Comparison of ENCODE assay signal across 28 cellular contexts in genomic region chr3:6437631-6438030, GRCh38.
DNase-seq lines count a peak whose midpoint lies in the region.
"Had no signal": no experiment of that assay in that cellular context is flagged by ENCODE, and none has a peak within 500 bp of the region (broad histone marks: within the 10 kb centered on the region; RNA-seq: fewer than 3 reads in every experiment).

No MANE protein-coding gene starts in this region.

- no peak overlapping the region for H3K18ac ChIP-seq in mesendoderm (ENCODE audit: low read length)
- no peak overlapping the region for H3K18ac ChIP-seq in trophoblast cell (ENCODE audit: low read length)

- H3K79me2 ChIP-seq in mesendoderm (ENCODE audit: control insufficient read depth, insufficient read depth, low read length) (no peaks in the 10 kb centered on the region), trophoblast cell (ENCODE audit: control insufficient read depth, insufficient read depth, low read length, poor library complexity) (no peaks in the 10 kb centered on the region)

- no peak overlapping the region for H4K5ac ChIP-seq in mesendoderm (ENCODE audit: low read length)

- no peak overlapping the region for H2AK5ac ChIP-seq in mesendoderm (ENCODE audit: low read length)
- no peak overlapping the region for H2AK5ac ChIP-seq in trophoblast cell (ENCODE audit: low read length)

- H2BK12ac ChIP-seq in trophoblast cell (ENCODE audit: low read length), result no peak overlapping the region

- H4K91ac ChIP-seq in trophoblast cell (ENCODE audit: low read depth, low read length), result no peak overlapping the region

- H3K14ac ChIP-seq in trophoblast cell (ENCODE audit: low read length), result no peak overlapping the region

- no peak overlapping the region for H3K9ac ChIP-seq in mesendoderm (ENCODE audit: low read length)
- H3K9ac ChIP-seq in trophoblast cell (ENCODE audit: low read length), result no peak overlapping the region
- H3K9ac ChIP-seq: BLaER1; BLaER1 treated with 17β-estradiol and CSF1 and Interleukin-3, amounts not matched to agents 10 nM and 100 nM had no signal

- no peaks in the 10 kb centered on the region for H3K9me3 ChIP-seq in trophoblast cell (ENCODE audit: insufficient read depth, low read depth, low read length)
- H3K9me3 ChIP-seq: A549; BE2C; BLaER1; BLaER1 treated with 17β-estradiol and CSF1 and Interleukin-3, amounts not matched to agents 10 nM and 100 nM; Caco-2 had no signal

- no peak for DNase-seq in mesendoderm
- peak; percentile 58 to 90 for DNase-seq in trophoblast cell
- no peak for DNase-seq in C1 segment of cervical spinal cord (lab: John Stamatoyannopoulos, UW)
- DNase-seq in amniotic stem cell (lab: John Stamatoyannopoulos, UW), result no peak
- DNase-seq: 8988T; ACHN; AML-193; BE2C; Caco-2; Calu3; CD4-positive, alpha-beta memory T cell; CD4-positive, alpha-beta T cell; CD4-positive, CD25-positive, alpha-beta regulatory T cell; CD8-positive, alpha-beta memory T cell; CD8-positive, alpha-beta T cell; COR-L47; DMS 273 treated with DMSO at 0.1 percent for 48 hours; DMS153; DMS53; DMS79; DMS79 treated with DMSO at 0.1 percent for 48 hours; DND-41; EL had no signal

- H4K8ac ChIP-seq in mesendoderm (ENCODE audit: low read depth, low read length) (peak overlapping the region; percentile 76), trophoblast cell (ENCODE audit: low read depth, low read length) (no peak overlapping the region)

- H3K27ac ChIP-seq in mesendoderm (ENCODE audit: low read depth, low read length) (no peak overlapping the region), trophoblast cell (ENCODE audit: low read depth, low read length) (no peak overlapping the region)
- H3K27ac ChIP-seq: 22Rv1; A549; BLaER1; BLaER1 treated with 17β-estradiol and CSF1 and Interleukin-3, amounts not matched to agents 10 nM and 100 nM; C4-2B had no signal

- H3K36me3 ChIP-seq in mesendoderm (ENCODE audit: control insufficient read depth, insufficient read depth, low read length) (no peaks in the 10 kb centered on the region), trophoblast cell (ENCODE audit: control insufficient read depth in 1 of 2, insufficient read depth in 2 of 2, low read length in 2 of 2) (no peaks in the 10 kb centered on the region)
- H3K36me3 ChIP-seq: BE2C; BLaER1; BLaER1 treated with 17β-estradiol and CSF1 and Interleukin-3, amounts not matched to agents 10 nM and 100 nM had no signal

- no peak overlapping the region for H2AFZ ChIP-seq in trophoblast cell (ENCODE audit: insufficient read depth, low read length, poor library complexity)

- H2BK120ac ChIP-seq in mesendoderm (ENCODE audit: low read depth, low read length) (no peak overlapping the region), trophoblast cell (ENCODE audit: insufficient read depth, low read length, poor library complexity) (no peak overlapping the region)

- H4K12ac ChIP-seq in trophoblast cell (ENCODE audit: low read depth, low read length), result no peak overlapping the region

- no peak overlapping the region for H3K56ac ChIP-seq in mesendoderm (ENCODE audit: low read length)

- H3K23ac ChIP-seq in mesendoderm (ENCODE audit: low read length), result no peak overlapping the region
- no peak overlapping the region for H3K23ac ChIP-seq in trophoblast cell (ENCODE audit: low read length)

- H3K4me1 ChIP-seq in mesendoderm (ENCODE audit: control insufficient read depth, low read depth, low read length) (no peaks in the 10 kb centered on the region), trophoblast cell (ENCODE audit: control insufficient read depth in 1 of 2, insufficient read depth in 2 of 2, low read length in 2 of 2) (no peaks in the 10 kb centered on the region)
- H3K4me1 ChIP-seq: A549; BE2C; BLaER1; BLaER1 treated with 17β-estradiol and CSF1 and Interleukin-3, amounts not matched to agents 10 nM and 100 nM; Caco-2 had no signal

- H3K4me2 ChIP-seq in mesendoderm (ENCODE audit: low read length) (no peak overlapping the region), trophoblast cell (ENCODE audit: low read length) (no peak overlapping the region)
- H3K4me2 ChIP-seq: A549; BLaER1; BLaER1 treated with 17β-estradiol and CSF1 and Interleukin-3, amounts not matched to agents 10 nM and 100 nM had no signal

- H2BK15ac ChIP-seq in mesendoderm (replicated peaks; ENCODE audit: low read depth), result no peak overlapping the region

- no peak overlapping the region for H3K4ac ChIP-seq in mesendoderm (ENCODE audit: low read depth, low read length)
- H3K4ac ChIP-seq in trophoblast cell (ENCODE audit: low read depth, low read length), result no peak overlapping the region

- H3K4me3 ChIP-seq in mesendoderm (ENCODE audit: low read length) (no peak overlapping the region), trophoblast cell (ENCODE audit: low read depth, low read length) (no peak overlapping the region)
- H3K4me3 ChIP-seq: A549; BLaER1; BLaER1 treated with 17β-estradiol and CSF1 and Interleukin-3, amounts not matched to agents 10 nM and 100 nM had no signal

- H3K27me3 ChIP-seq in mesendoderm (ENCODE audit: insufficient read depth, low read length, poor library complexity) (no peaks in the 10 kb centered on the region), trophoblast cell (ENCODE audit: insufficient read depth, low read length) (no peaks in the 10 kb centered on the region)
- H3K27me3 ChIP-seq: BE2C; BLaER1; BLaER1 treated with 17β-estradiol and CSF1 and Interleukin-3, amounts not matched to agents 10 nM and 100 nM had no signal

- WGBS in mesendoderm (ENCODE audit: extremely low coverage, insufficient coverage, low lambda C conversion rate), result no CpG with 5 or more reads among the region's 3 CpGs
- WGBS in trophoblast cell (ENCODE audit: extremely low coverage, insufficient coverage, insufficient read length), result no CpG with 5 or more reads among the region's 3 CpGs

- no peaks in the 10 kb centered on the region for H3K79me1 ChIP-seq in mesendoderm (ENCODE audit: low read length)
- H3K79me1 ChIP-seq in trophoblast cell (ENCODE audit: low read length), result no peaks in the 10 kb centered on the region

- H2BK5ac ChIP-seq in mesendoderm (ENCODE audit: low read length) (no peak overlapping the region), trophoblast cell (ENCODE audit: low read depth, low read length, poor library complexity) (no peak overlapping the region)

Comparison
In these comparisons a context has a peak if more than half of its experiments do, and no peak if none do; other contexts are left out.
1. DNase-seq: peak in trophoblast cell (2 of 2); none in mesendoderm (single experiment), C1 segment of cervical spinal cord (0 of 14) and amniotic stem cell (single experiment).